32 cellular contexts compared by ENCODE assay signal in genomic region chr18:48164701-48165100, GRCh38.
"Had no signal": no experiment of that assay in that cellular context is flagged by ENCODE, and none has a peak within 500 bp of the region (broad histone marks: within the 10 kb centered on the region; RNA-seq: fewer than 3 reads in every experiment).

No MANE protein-coding gene starts in this region.

- DNase-seq: activated CD4-positive, alpha-beta T cell treated with anti-CD3 and anti-CD28 coated beads for 1 hour; activated CD4-positive, alpha-beta T cell treated with anti-CD3 and anti-CD28 coated beads, Interleukin-2, amount 10 ng/mL, durations not matched to agents 7 days and 5 days; activated CD8-positive, alpha-beta memory T cell treated with anti-CD3 and anti-CD28 coated beads, Interleukin-2, amount 10 ng/mL, durations not matched to agents 7 days and 5 days; activated CD8-positive, alpha-beta T cell treated with anti-CD3 and anti-CD28 coated beads, Interleukin-2, amount 10 ng/mL, durations not matched to agents 7 days and 5 days; activated naive CD8-positive, alpha-beta T cell treated with anti-CD3 and anti-CD28 coated beads, Interleukin-2, amount 50 U/mL, for 24 hours; activated T-cell treated with anti-CD3 and anti-CD28 coated beads, Interleukin-2, amount 50 U/mL, for 48 hours; dorsolateral prefrontal cortex; head of caudate nucleus; hypothalamus; immature natural killer cell; kidney; midbrain; naive thymus-derived CD8-positive, alpha-beta T cell; nucleus accumbens; psoas muscle; stimulated activated CD4-positive, alpha-beta T cell treated with anti-CD3 and anti-CD28 coated beads, Interleukin-15, amount 100 ng/mL, for 24 hours; stimulated activated CD4-positive, alpha-beta T cell treated with anti-CD3 and anti-CD28 coated beads, Interleukin-2, amount 100 ng/mL, for 24 hours; stimulated activated naive B cell treated with anti-CD40 and anti-IgM and Interleukin-4, amounts not matched to agents 10 μg/mL and 1 μg/mL and 100 μg/mL, for 72 hours; stomach; T-helper 17 cell; T1000 had no signal

- H2AFZ ChIP-seq: parathyroid adenoma had no signal

- H3K27ac ChIP-seq: parathyroid adenoma, psoas muscle, suprapubic skin, tibial artery had no signal

- H3K4me3 ChIP-seq: dorsolateral prefrontal cortex, gastroesophageal sphincter, psoas muscle, smooth muscle cell, stomach, suprapubic skin, tibial artery had no signal

- H3K36me3 ChIP-seq: gastroesophageal sphincter, stomach, suprapubic skin, tibial artery had no signal

- H3K4me1 Mint-ChIP-seq: immature natural killer cell had no signal

- H3K27ac Mint-ChIP-seq: activated CD4-positive, alpha-beta T cell treated with anti-CD3 and anti-CD28 coated beads, Interleukin-2, amount 10 ng/mL, durations not matched to agents 7 days and 5 days; activated CD8-positive, alpha-beta memory T cell treated with anti-CD3 and anti-CD28 coated beads, Interleukin-2, amount 10 ng/mL, durations not matched to agents 7 days and 5 days; activated CD8-positive, alpha-beta T cell treated with anti-CD3 and anti-CD28 coated beads, Interleukin-2, amount 10 ng/mL, durations not matched to agents 7 days and 5 days; activated naive CD4-positive, alpha-beta T cell treated with anti-CD3 and anti-CD28 coated beads, Interleukin-2, amount 50 U/mL, for 24 hours; activated naive CD8-positive, alpha-beta T cell treated with anti-CD3 and anti-CD28 coated beads, Interleukin-2, amount 50 U/mL, for 24 hours; activated T-helper 2 cell treated with anti-CD3 and anti-CD28 coated beads, Interferon-gamma antibody, Interleukin-2, Interleukin-4, amounts not matched to agents 10 μg/mL and 5 μg/mL and 100 μg/mL, durations not matched to agents 14 hours and 24 hours and 36 hours; naive thymus-derived CD8-positive, alpha-beta T cell; stimulated activated naive B cell treated with anti-CD40 and anti-IgM and Interleukin-4, amounts not matched to agents 10 μg/mL and 1 μg/mL and 100 μg/mL, for 72 hours; T-helper 17 cell; WTC11 had no signal

- H3K4me2 ChIP-seq: smooth muscle cell had no signal

- H3K27me3 ChIP-seq: dorsolateral prefrontal cortex, gastroesophageal sphincter, stomach, suprapubic skin, tibial artery had no signal

- H3K4me3 Mint-ChIP-seq: activated CD4-positive, alpha-beta T cell treated with anti-CD3 and anti-CD28 coated beads, Interleukin-2, amount 10 ng/mL, durations not matched to agents 7 days and 5 days; activated CD8-positive, alpha-beta memory T cell treated with anti-CD3 and anti-CD28 coated beads, Interleukin-2, amount 10 ng/mL, durations not matched to agents 7 days and 5 days; activated CD8-positive, alpha-beta T cell treated with anti-CD3 and anti-CD28 coated beads, Interleukin-2, amount 10 ng/mL, durations not matched to agents 7 days and 5 days; activated naive CD4-positive, alpha-beta T cell treated with anti-CD3 and anti-CD28 coated beads, Interleukin-2, amount 50 U/mL, for 24 hours; activated naive CD8-positive, alpha-beta T cell treated with anti-CD3 and anti-CD28 coated beads, Interleukin-2, amount 50 U/mL, for 24 hours; immature natural killer cell; naive thymus-derived CD8-positive, alpha-beta T cell; stimulated activated naive B cell treated with anti-CD40 and anti-IgM and Interleukin-4, amounts not matched to agents 10 μg/mL and 1 μg/mL and 100 μg/mL, for 72 hours; T-helper 17 cell; WTC11 had no signal

- ATAC-seq: activated CD8-positive, alpha-beta memory T cell treated with anti-CD3 and anti-CD28 coated beads, Interleukin-2, amount 10 ng/mL, durations not matched to agents 7 days and 5 days; activated CD8-positive, alpha-beta T cell treated with anti-CD3 and anti-CD28 coated beads, Interleukin-2, amount 10 ng/mL, durations not matched to agents 7 days and 5 days; activated naive CD8-positive, alpha-beta T cell treated with anti-CD3 and anti-CD28 coated beads, Interleukin-2, amount 50 U/mL, for 24 hours; gastroesophageal sphincter; naive thymus-derived CD8-positive, alpha-beta T cell; psoas muscle; SK-N-SH treated with all-trans-retinoic acid at 6 μM for 48 hours; stimulated activated naive B cell treated with anti-CD40 and anti-IgM and Interleukin-4, amounts not matched to agents 10 μg/mL and 1 μg/mL and 100 μg/mL, for 72 hours; T-helper 17 cell; WTC11 had no signal

- H3K9me3 Mint-ChIP-seq: activated CD4-positive, alpha-beta T cell treated with anti-CD3 and anti-CD28 coated beads, Interleukin-2, amount 10 ng/mL, durations not matched to agents 7 days and 5 days; activated naive CD4-positive, alpha-beta T cell treated with anti-CD3 and anti-CD28 coated beads, Interleukin-2, amount 50 U/mL, for 24 hours; activated naive CD8-positive, alpha-beta T cell treated with anti-CD3 and anti-CD28 coated beads, Interleukin-2, amount 50 U/mL, for 24 hours; activated T-helper 2 cell treated with anti-CD3 and anti-CD28 coated beads, Interferon-gamma antibody, Interleukin-2, Interleukin-4, amounts not matched to agents 10 μg/mL and 5 μg/mL and 100 μg/mL, durations not matched to agents 14 hours and 24 hours and 36 hours; immature natural killer cell; naive thymus-derived CD8-positive, alpha-beta T cell; stimulated activated naive B cell treated with anti-CD40 and anti-IgM and Interleukin-4, amounts not matched to agents 10 μg/mL and 1 μg/mL and 100 μg/mL, for 72 hours; WTC11 had no signal

- H3K79me2 ChIP-seq: parathyroid adenoma had no signal

- FAIRE-seq: colon, endothelial cell of umbilical vein, kidney had no signal

- H3K9ac ChIP-seq: parathyroid adenoma had no signal

- H3K36me3 Mint-ChIP-seq: activated CD8-positive, alpha-beta memory T cell treated with anti-CD3 and anti-CD28 coated beads, Interleukin-2, amount 10 ng/mL, durations not matched to agents 7 days and 5 days; activated naive CD4-positive, alpha-beta T cell treated with anti-CD3 and anti-CD28 coated beads, Interleukin-2, amount 50 U/mL, for 24 hours; immature natural killer cell; naive thymus-derived CD8-positive, alpha-beta T cell; stimulated activated naive B cell treated with anti-CD40 and anti-IgM and Interleukin-4, amounts not matched to agents 10 μg/mL and 1 μg/mL and 100 μg/mL, for 72 hours; WTC11 had no signal

- H3K9me3 ChIP-seq: gastroesophageal sphincter, psoas muscle, stomach, suprapubic skin, tibial artery had no signal
